In the genomic region with DNA sequence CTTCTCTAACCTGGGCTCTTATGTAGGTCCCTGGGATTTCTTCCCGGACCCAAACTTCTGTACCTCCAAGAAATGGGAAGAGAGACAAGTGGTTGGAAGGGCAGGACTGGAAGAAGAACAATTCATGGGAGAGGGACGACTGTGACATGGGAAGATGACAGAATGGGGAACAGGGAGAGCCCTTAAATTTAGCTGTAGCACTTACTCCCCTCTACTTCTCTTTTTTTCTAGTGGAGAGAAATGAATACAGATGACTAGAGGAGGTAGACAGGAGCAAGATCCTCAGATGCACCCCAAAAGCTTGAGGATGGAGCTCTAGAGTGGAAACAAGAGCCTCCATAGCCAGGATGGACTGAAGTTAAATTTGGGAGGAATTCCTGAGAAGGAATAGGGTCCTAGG, we compare ENCODE assay signal across 12 cellular contexts. TPM values are rescaled to one million over a fixed set of nuclear protein-coding genes. Genes with fewer than 3 reads are reported as not detected.
DNase-seq lines count a peak whose midpoint lies in the region; ATAC-seq, FAIRE-seq and TF ChIP-seq lines count a peak whose summit lies in the region.
"Had no signal": no experiment of that assay in that cellular context is flagged by ENCODE, and none has a peak within 500 bp of the region (broad histone marks: within the 10 kb centered on the region; RNA-seq: fewer than 3 reads in every experiment).

No MANE protein-coding gene starts in this region.

- intact Hi-C loops in activated CD4-positive, alpha-beta T cell treated with anti-CD3 and anti-CD28 coated beads, Interleukin-2, amount 10 ng/mL, durations not matched to agents 24 days and 14 days (cut with micrococcal nuclease): no loop called here
- intact Hi-C loops in endothelial cell of umbilical vein (cut with micrococcal nuclease): no loop called here

- H3K27me3 Mint-ChIP-seq in activated CD4-positive, alpha-beta T cell treated with anti-CD3 and anti-CD28 coated beads, Interleukin-2, amount 10 ng/mL, durations not matched to agents 24 days and 14 days: no peaks in the 10 kb centered on the region
- H3K27me3 Mint-ChIP-seq in stimulated activated naive CD8-positive, alpha-beta T cell treated with anti-CD3 and anti-CD28 coated beads, Interleukin-15, amount 100 ng/mL, for 72 hours: no peaks in the 10 kb centered on the region

- peaks cover 54% of the 10 kb centered on the region for H3K36me3 Mint-ChIP-seq in activated CD4-positive, alpha-beta T cell treated with anti-CD3 and anti-CD28 coated beads, Interleukin-2, amount 10 ng/mL, durations not matched to agents 24 days and 14 days (ENCODE audit: low read depth)

- no peak for DNase-seq in activated CD4-positive, alpha-beta T cell treated with anti-CD3 and anti-CD28 coated beads, Interleukin-2, amount 10 ng/mL, durations not matched to agents 24 days and 14 days
- no peak for DNase-seq in activated CD4-positive, alpha-beta T cell treated with anti-CD3 and anti-CD28 coated beads, Interleukin-2, amount 50 U/mL, for 1 hour
- DNase-seq in OCI-M1 (lab: John Stamatoyannopoulos, UW) (peak; percentile 58), endothelial cell of umbilical vein (ENCODE audit: low read depth, low spot score) (no peak), anterior cingulate cortex (lab: John Stamatoyannopoulos, UW) (no peak), NCI-H187 (lab: John Stamatoyannopoulos, UW) (no peak)
- DNase-seq in stimulated activated naive CD8-positive, alpha-beta T cell treated with anti-CD3 and anti-CD28 coated beads, Interleukin-15, amount 100 ng/mL, for 72 hours: no peak
- DNase-seq: NCI-H1417 treated with DMSO at 0.1 percent for 48 hours, retina, SW 1271 had no signal

- peaks cover 41% of the 10 kb centered on the region for H3K4me1 ChIP-seq in endothelial cell of umbilical vein (ENCODE audit: control insufficient read depth, extremely low read depth, insufficient read depth, low read length)

- BruUV-seq in endothelial cell of umbilical vein (replicated peaks; lab: Mats Ljungman, UMichigan): no TSS peak

- TF ChIP-seq CTCF in endothelial cell of umbilical vein (IDR thresholded peaks at IDR 0.05; ENCODE audit: extremely low read depth in 1 of 2, insufficient read depth in 1 of 2, low read depth in 1 of 2, low read length in 2 of 2): no peak

- H3K27ac Mint-ChIP-seq in activated CD4-positive, alpha-beta T cell treated with anti-CD3 and anti-CD28 coated beads, Interleukin-2, amount 10 ng/mL, durations not matched to agents 24 days and 14 days: peak overlapping the region; percentile 90
- H3K27ac Mint-ChIP-seq in stimulated activated naive CD8-positive, alpha-beta T cell treated with anti-CD3 and anti-CD28 coated beads, Interleukin-15, amount 100 ng/mL, for 72 hours: peak overlapping the region; percentile 72 to 79

- TF ChIP-seq POLR2A in endothelial cell of umbilical vein (IDR thresholded peaks at IDR 0.05; ENCODE audit: low read depth, low read length): no peak

- H3K4me1 Mint-ChIP-seq in activated CD4-positive, alpha-beta T cell treated with anti-CD3 and anti-CD28 coated beads, Interleukin-2, amount 10 ng/mL, durations not matched to agents 24 days and 14 days: peaks cover 67% of the 10 kb centered on the region
- peaks cover 74% of the 10 kb centered on the region for H3K4me1 Mint-ChIP-seq in stimulated activated naive CD8-positive, alpha-beta T cell treated with anti-CD3 and anti-CD28 coated beads, Interleukin-15, amount 100 ng/mL, for 72 hours

- no peaks in the 10 kb centered on the region for H3K36me3 ChIP-seq in endothelial cell of umbilical vein (ENCODE audit: control insufficient read depth in 2 of 2, extremely low read depth in 1 of 2, insufficient read depth in 2 of 2, low read length in 2 of 2)

- ATAC-seq in stimulated activated naive CD8-positive, alpha-beta T cell treated with anti-CD3 and anti-CD28 coated beads, Interleukin-15, amount 100 ng/mL, for 72 hours: no peak
- no peak for ATAC-seq in HG02870 (IDR thresholded peaks at IDR 0.05; ENCODE audit: unreplicated experiment)

- no peaks in the 10 kb centered on the region for H3K27me3 ChIP-seq in endothelial cell of umbilical vein (ENCODE audit: control insufficient read depth in 2 of 2, insufficient read depth in 2 of 2, low read length in 2 of 2)
- H3K27me3 ChIP-seq: tibial artery had no signal

- CTCF ChIA-PET in endothelial cell of umbilical vein (lab: Charles Lee): interaction anchor here (1.2 to 5.5 kb wide), 5 partner anchors 11 to 237 kb away, joined by 4 to 88 read pairs (median 8); a partner anchor contains a TSS

- no peak overlapping the region for H3K4me3 ChIP-seq in endothelial cell of umbilical vein (replicated peaks in 1 of 3; ENCODE audit: insufficient read depth in 1 of 3, low read depth in 1 of 3, low read length in 3 of 3)
- H3K4me3 ChIP-seq: tibial artery had no signal

- H3K79me2 ChIP-seq in endothelial cell of umbilical vein (ENCODE audit: control insufficient read depth, insufficient read depth, low read length): peaks cover 64% of the 10 kb centered on the region

- no peak overlapping the region for H2AFZ ChIP-seq in endothelial cell of umbilical vein (ENCODE audit: low read depth, low read length)

- POLR2A ChIA-PET in endothelial cell of umbilical vein (lab: Charles Lee): no interaction called here

- no peak overlapping the region for H3K9ac ChIP-seq in endothelial cell of umbilical vein (replicated peaks; ENCODE audit: extremely low read depth, insufficient read depth, low read length)

- peak overlapping the region; percentile 22 for H3K4me2 ChIP-seq in endothelial cell of umbilical vein (ENCODE audit: insufficient read depth, low read length)

- no peaks in the 10 kb centered on the region for H3K9me3 Mint-ChIP-seq in activated CD4-positive, alpha-beta T cell treated with anti-CD3 and anti-CD28 coated beads, Interleukin-2, amount 10 ng/mL, durations not matched to agents 24 days and 14 days
- no peaks in the 10 kb centered on the region for H3K9me3 Mint-ChIP-seq in stimulated activated naive CD8-positive, alpha-beta T cell treated with anti-CD3 and anti-CD28 coated beads, Interleukin-15, amount 100 ng/mL, for 72 hours

- FAIRE-seq in endothelial cell of umbilical vein (lab: Jason Lieb, UNC): no peak

- no peak overlapping the region for H3K27ac ChIP-seq in endothelial cell of umbilical vein (ENCODE audit: insufficient read depth, low read depth, low read length)

- peak overlapping the region; percentile 93 for H3K4me3 Mint-ChIP-seq in activated CD4-positive, alpha-beta T cell treated with anti-CD3 and anti-CD28 coated beads, Interleukin-2, amount 10 ng/mL, durations not matched to agents 24 days and 14 days
- peak overlapping the region; percentile 83 to 95 for H3K4me3 Mint-ChIP-seq in stimulated activated naive CD8-positive, alpha-beta T cell treated with anti-CD3 and anti-CD28 coated beads, Interleukin-15, amount 100 ng/mL, for 72 hours

- H3K9me1 ChIP-seq in endothelial cell of umbilical vein (replicated peaks; ENCODE audit: control insufficient read depth, extremely low read depth, insufficient read depth, low read length): no peaks in the 10 kb centered on the region

- H4K20me1 ChIP-seq in endothelial cell of umbilical vein (replicated peaks; ENCODE audit: control insufficient read depth, extremely low read depth, insufficient read depth, low read length): no peaks in the 10 kb centered on the region

- no peaks in the 10 kb centered on the region for H3K9me3 ChIP-seq in endothelial cell of umbilical vein (replicated peaks; ENCODE audit: control insufficient read depth, insufficient read depth, low read length)
- H3K9me3 ChIP-seq: tibial artery had no signal

- dilution Hi-C loops in endothelial cell of umbilical vein (cut with MboI; ENCODE audit: extremely low pct_ligation_motif_present, low sequenced_read_pairs): no loop called here

RNA-seq across cellular contexts. Expression of a gene that starts 2.3 kb away (rescaled TPM):
- total RNA-seq in activated CD4-positive, alpha-beta T cell treated with anti-CD3 and anti-CD28 coated beads, Interleukin-2, amount 10 ng/mL, durations not matched to agents 24 days and 14 days: 174 and 176 TPM in 2 replicates
- 59.6 and 69.0 TPM in 2 replicates for total RNA-seq in endothelial cell of umbilical vein
- polyA plus RNA-seq in endothelial cell of umbilical vein: 119 and 155 TPM in 2 replicates
- polyA plus RNA-seq in endothelial cell of umbilical vein (2011; cell fraction: cytosol; rRNA removed): 82.0 and 106 TPM in 2 replicates
- polyA plus RNA-seq in endothelial cell of umbilical vein (2011; cell fraction: nucleus; rRNA removed): 26.6 and 28.3 TPM in 2 replicates
- 74.2 and 86.1 TPM in 2 replicates for polyA plus RNA-seq in endothelial cell of umbilical vein (2012)
- 102 and 128 TPM in 2 replicates for polyA minus RNA-seq in endothelial cell of umbilical vein
- 58.3 TPM for polyA minus RNA-seq in endothelial cell of umbilical vein (2011; cell fraction: cytosol; rRNA and poly(A)+ RNA removed)
- 23.6 and 25.4 TPM in 2 replicates for polyA minus RNA-seq in endothelial cell of umbilical vein (2011; cell fraction: nucleus; rRNA and poly(A)+ RNA removed)

RNA-seq across cellular contexts. Expression of a gene that starts 17.0 kb away (rescaled TPM):
- 60.6 and 63.4 TPM in 2 replicates for total RNA-seq in activated CD4-positive, alpha-beta T cell treated with anti-CD3 and anti-CD28 coated beads, Interleukin-2, amount 10 ng/mL, durations not matched to agents 24 days and 14 days
- total RNA-seq in endothelial cell of umbilical vein: 30.9 and 32.7 TPM in 2 replicates
- polyA plus RNA-seq in endothelial cell of umbilical vein: 33.4 and 34.2 TPM in 2 replicates
- 21.5 and 23.9 TPM in 2 replicates for polyA plus RNA-seq in endothelial cell of umbilical vein (2011; cell fraction: cytosol; rRNA removed)
- polyA plus RNA-seq in endothelial cell of umbilical vein (2011; cell fraction: nucleus; rRNA removed): 37.3 and 43.2 TPM in 2 replicates
- polyA plus RNA-seq in endothelial cell of umbilical vein (2012): 35.8 and 44.4 TPM in 2 replicates
- 82.2 and 113 TPM in 2 replicates for polyA minus RNA-seq in endothelial cell of umbilical vein
- 20.8 TPM for polyA minus RNA-seq in endothelial cell of umbilical vein (2011; cell fraction: cytosol; rRNA and poly(A)+ RNA removed)
- 33.8 and 38.6 TPM in 2 replicates for polyA minus RNA-seq in endothelial cell of umbilical vein (2011; cell fraction: nucleus; rRNA and poly(A)+ RNA removed)

RNA-seq across cellular contexts. Expression of a gene that starts 30.1 kb away (rescaled TPM):
- 30.0 and 32.5 TPM in 2 replicates for total RNA-seq in activated CD4-positive, alpha-beta T cell treated with anti-CD3 and anti-CD28 coated beads, Interleukin-2, amount 10 ng/mL, durations not matched to agents 24 days and 14 days
- total RNA-seq in endothelial cell of umbilical vein: 18.3 and 18.5 TPM in 2 replicates
- polyA plus RNA-seq in endothelial cell of umbilical vein: 34.1 and 39.3 TPM in 2 replicates
- 24.9 and 29.0 TPM in 2 replicates for polyA plus RNA-seq in endothelial cell of umbilical vein (2011; cell fraction: cytosol; rRNA removed)
- polyA plus RNA-seq in endothelial cell of umbilical vein (2011; cell fraction: nucleus; rRNA removed): 51.5 and 52.9 TPM in 2 replicates
- 19.8 and 26.5 TPM in 2 replicates for polyA plus RNA-seq in endothelial cell of umbilical vein (2012)
- 32.4 and 37.3 TPM in 2 replicates for polyA minus RNA-seq in endothelial cell of umbilical vein
- polyA minus RNA-seq in endothelial cell of umbilical vein (2011; cell fraction: cytosol; rRNA and poly(A)+ RNA removed): 26.5 TPM
- 11.8 and 16.1 TPM in 2 replicates for polyA minus RNA-seq in endothelial cell of umbilical vein (2011; cell fraction: nucleus; rRNA and poly(A)+ RNA removed)

RNA-seq across cellular contexts. Expression of a gene that starts 41.1 kb away (rescaled TPM):
- 122 and 129 TPM in 2 replicates for total RNA-seq in activated CD4-positive, alpha-beta T cell treated with anti-CD3 and anti-CD28 coated beads, Interleukin-2, amount 10 ng/mL, durations not matched to agents 24 days and 14 days
- 80.8 and 92.7 TPM in 2 replicates for total RNA-seq in endothelial cell of umbilical vein
- polyA plus RNA-seq in endothelial cell of umbilical vein: 169 and 178 TPM in 2 replicates
- 103 and 110 TPM in 2 replicates for polyA plus RNA-seq in endothelial cell of umbilical vein (2011; cell fraction: cytosol; rRNA removed)
- polyA plus RNA-seq in endothelial cell of umbilical vein (2011; cell fraction: nucleus; rRNA removed): 198 and 214 TPM in 2 replicates
- polyA plus RNA-seq in endothelial cell of umbilical vein (2012): 57.6 and 77.5 TPM in 2 replicates
- polyA minus RNA-seq in endothelial cell of umbilical vein: 234 and 250 TPM in 2 replicates
- 204 TPM for polyA minus RNA-seq in endothelial cell of umbilical vein (2011; cell fraction: cytosol; rRNA and poly(A)+ RNA removed)
- polyA minus RNA-seq in endothelial cell of umbilical vein (2011; cell fraction: nucleus; rRNA and poly(A)+ RNA removed): 119 and 201 TPM in 2 replicates
